ENCODE assay signal across 8 cellular contexts in the genomic region with DNA sequence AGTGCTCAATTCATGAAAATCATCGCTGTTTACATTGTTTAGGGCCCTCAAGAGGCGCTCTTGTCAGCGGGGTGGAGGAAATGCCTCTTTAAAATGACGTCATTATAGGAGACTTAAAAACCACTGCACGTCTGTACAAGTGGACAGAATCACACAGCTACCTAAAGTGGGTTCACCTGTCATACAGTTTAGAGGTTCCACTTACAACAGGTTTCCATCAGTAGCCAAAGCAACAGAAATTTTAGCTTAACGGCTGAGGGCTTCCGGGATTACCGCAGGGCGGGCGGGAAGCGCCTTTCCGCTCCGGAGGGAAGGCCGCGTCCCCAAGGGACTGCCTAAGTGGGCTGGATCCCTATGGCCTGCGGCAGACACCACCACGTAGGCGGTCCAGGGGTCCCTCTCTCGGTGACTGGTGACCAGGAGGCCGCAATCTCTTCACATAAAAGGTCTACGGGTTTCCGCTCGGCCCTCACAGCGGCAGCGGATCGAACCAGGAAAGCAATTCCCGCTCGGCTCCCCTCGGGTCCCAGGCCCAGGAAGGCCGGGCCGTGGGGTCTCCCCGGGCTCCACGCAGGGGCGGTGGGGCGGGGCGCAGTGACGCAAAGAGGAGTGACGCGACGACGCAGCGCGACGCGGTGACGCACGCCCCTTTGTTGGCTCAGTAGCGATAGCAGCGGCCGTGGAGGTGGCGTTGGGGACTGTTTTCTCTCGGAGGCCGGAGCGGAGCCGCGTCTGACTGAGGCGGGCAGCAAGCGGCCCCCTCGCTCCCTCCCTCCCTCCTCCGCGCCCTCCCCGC. TPM values are rescaled to one million over a fixed set of nuclear protein-coding genes. Genes with fewer than 3 reads are reported as not detected.
DNase-seq lines count a peak whose midpoint lies in the region; ATAC-seq, FAIRE-seq and TF ChIP-seq lines count a peak whose summit lies in the region.

A gene with protein sequence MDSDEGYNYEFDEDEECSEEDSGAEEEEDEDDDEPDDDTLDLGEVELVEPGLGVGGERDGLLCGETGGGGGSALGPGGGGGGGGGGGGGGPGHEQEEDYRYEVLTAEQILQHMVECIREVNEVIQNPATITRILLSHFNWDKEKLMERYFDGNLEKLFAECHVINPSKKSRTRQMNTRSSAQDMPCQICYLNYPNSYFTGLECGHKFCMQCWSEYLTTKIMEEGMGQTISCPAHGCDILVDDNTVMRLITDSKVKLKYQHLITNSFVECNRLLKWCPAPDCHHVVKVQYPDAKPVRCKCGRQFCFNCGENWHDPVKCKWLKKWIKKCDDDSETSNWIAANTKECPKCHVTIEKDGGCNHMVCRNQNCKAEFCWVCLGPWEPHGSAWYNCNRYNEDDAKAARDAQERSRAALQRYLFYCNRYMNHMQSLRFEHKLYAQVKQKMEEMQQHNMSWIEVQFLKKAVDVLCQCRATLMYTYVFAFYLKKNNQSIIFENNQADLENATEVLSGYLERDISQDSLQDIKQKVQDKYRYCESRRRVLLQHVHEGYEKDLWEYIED (plus strand): TSS at position 661 of the 796 bp plus-strand sequence. CDS start 310 bp downstream, outside the sequence.

- TF ChIP-seq CTCF in left ventricle myocardium inferior (IDR thresholded peaks at IDR 0.05; ENCODE audit: borderline replicate concordance), result peak; percentile 26
- peak in 3 of 4 experiments; percentile 6 to 16 (median 12) for TF ChIP-seq CTCF in prostate gland (IDR thresholded peaks at IDR 0.05)

- FAIRE-seq in GM12892 (lab: Jason Lieb, UNC), result peak; percentile 98

- 0% methylated on average over 62 of the region's 62 CpGs for WGBS in prostate gland
- WGBS in urinary bladder, result under 1% methylated on average over 62 of the region's 62 CpGs

- peak; percentile 86; the same call in 1 of the 2 replicates for TF ChIP-seq POLR2A in GM12892 (IDR thresholded peaks at IDR 0.05; ENCODE audit: low read depth, low read length)
- TF ChIP-seq POLR2A in prostate gland (IDR thresholded peaks at IDR 0.05), result peak; percentile 99

- H3K4me3 ChIP-seq in left ventricle myocardium inferior (peak within 1 kb of the TSS; percentile 86), prostate gland (peak within 1 kb of the TSS; percentile 88 to 91), urinary bladder (ENCODE audit: low read depth, low read length) (peak within 1 kb of the TSS; percentile 66)

- DNase-seq in GM12892 (ENCODE audit: insufficient read length), result peak; percentile 62
- DNase-seq in NCI-H1436 treated with DMSO at 0.1 percent for 48 hours (lab: John Stamatoyannopoulos, UW), result peak; percentile 71
- peak; percentile 95 for DNase-seq in amniotic stem cell (lab: John Stamatoyannopoulos, UW)
- peak; percentile 97 for DNase-seq in left ventricle myocardium inferior
- peak; percentile 96 for DNase-seq in prostate gland (ENCODE audit: low spot score)

- H3K36me3 ChIP-seq in left ventricle myocardium inferior, result peaks cover 10% of the 10 kb centered on the region
- H3K36me3 ChIP-seq in prostate gland, result no peaks in the 10 kb centered on the region
- peaks cover 1% of the 10 kb centered on the region for H3K36me3 ChIP-seq in urinary bladder (ENCODE audit: insufficient read depth)

- H3K9me3 ChIP-seq in left ventricle myocardium inferior (replicated peaks) (no peaks in the 10 kb centered on the region), prostate gland (no peaks in the 10 kb centered on the region)

- H3K4me1 ChIP-seq in left ventricle myocardium inferior (peaks cover 60% of the 10 kb centered on the region), prostate gland (replicated peaks) (peaks cover 9% of the 10 kb centered on the region), urinary bladder (ENCODE audit: insufficient read depth) (no peaks in the 10 kb centered on the region)

- H3K27ac ChIP-seq in left ventricle myocardium inferior (replicated peaks), result peak within 1 kb of the TSS; percentile 97
- peak within 1 kb of the TSS; percentile 94 to 100 for H3K27ac ChIP-seq in prostate gland
- peak within 1 kb of the TSS; percentile 100 for H3K27ac ChIP-seq in urinary bladder (ENCODE audit: low read depth)

- ATAC-seq in HG02840 (IDR thresholded peaks at IDR 0.05; ENCODE audit: low FRiP score, unreplicated experiment), result peak; percentile 85

- H3K27me3 ChIP-seq in left ventricle myocardium inferior (ENCODE audit: low read depth), result no peaks in the 10 kb centered on the region
- no peaks in the 10 kb centered on the region for H3K27me3 ChIP-seq in prostate gland (replicated peaks; ENCODE audit: insufficient read depth)

- intact Hi-C loops in T-helper 1 cell treated with Interleukin-12 subunit alpha and Interleukin-12 subunit beta and Interleukin-4 antibody, amounts not matched to agents 30 ng/mL and 1 ng/mL, for 36 hours (cut with micrococcal nuclease), result loop anchor here (1.0 to 10.0 kb wide), 13 partner anchors 12 to 1521 kb away; a partner anchor contains a TSS
- intact Hi-C loops in left ventricle myocardium inferior (cut with micrococcal nuclease), result no loop called here
- intact Hi-C loops in prostate gland (cut with DNase I), result loop anchor here (5.0 kb wide), 1 partner anchor 97 kb away; a partner anchor contains a TSS

RNA-seq across cellular contexts. Expression of the gene that starts here (rescaled TPM):
- polyA plus RNA-seq in GM12892 (2012; ENCODE audit: missing spikeins), result 34.9 TPM
- 119 and 123 TPM in 2 replicates for total RNA-seq in T-helper 1 cell treated with Interleukin-12 subunit alpha and Interleukin-12 subunit beta and Interleukin-4 antibody, amounts not matched to agents 30 ng/mL and 1 ng/mL, for 36 hours
- total RNA-seq in left ventricle myocardium inferior (179 TPM), prostate gland (10 to 100 TPM; 35.7 to 38.7 TPM), urinary bladder (79.2 TPM)
- 41.1 TPM for polyA plus RNA-seq in urinary bladder

Comparison
In these comparisons a context has a peak if more than half of its experiments do, and no peak if none do; other contexts are left out.
1. Peak in every context shown above with its lines: DNase-seq, ATAC-seq, H3K4me3 ChIP-seq and H3K27ac ChIP-seq.